Comparison of ENCODE assay signal across 8 cellular contexts in the genomic region with DNA sequence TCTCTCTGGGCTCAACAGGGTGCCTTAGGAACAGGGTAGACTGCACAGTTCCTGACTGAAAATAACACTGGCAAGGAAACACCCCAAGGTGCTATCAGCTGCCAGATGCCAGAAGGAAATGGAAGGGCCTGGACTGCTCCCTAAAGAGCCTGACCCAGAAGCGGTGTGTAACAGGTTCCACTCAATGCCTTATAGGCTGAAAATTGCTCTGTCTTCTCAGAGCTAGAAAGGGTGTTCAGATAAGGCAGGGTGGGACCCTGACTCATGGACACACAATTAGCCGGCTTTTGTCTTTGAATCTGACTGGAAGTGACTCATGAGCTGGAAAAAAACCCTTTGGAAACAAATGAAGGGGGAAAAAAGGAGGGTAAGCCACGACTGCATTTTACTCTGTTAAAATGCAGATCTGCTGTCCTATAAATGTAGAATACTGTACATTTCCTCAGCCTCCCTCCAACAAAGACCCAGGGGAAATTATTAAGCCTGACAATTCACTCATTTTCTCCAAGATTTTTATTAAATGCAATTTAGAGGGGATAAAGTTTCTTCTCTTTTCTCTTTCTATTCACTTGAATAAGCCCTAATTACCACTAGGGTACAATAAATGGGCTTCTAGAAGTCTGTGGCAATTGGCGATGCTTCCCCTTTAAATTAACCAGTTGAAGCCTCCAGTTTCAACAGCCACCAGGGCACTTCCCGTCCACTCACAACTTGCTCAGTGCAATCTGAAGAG.
DNase-seq lines count a peak whose midpoint lies in the region; ATAC-seq and TF ChIP-seq lines count a peak whose summit lies in the region.

No MANE protein-coding gene starts in this region.

- no peak overlapping the region for H3K4me3 ChIP-seq in cardiac muscle cell

- peak overlapping the region; percentile 61 for H3K4me3 Mint-ChIP-seq in activated CD4-positive, alpha-beta memory T cell treated with anti-CD3 and anti-CD28 coated beads, Interleukin-2, amount 10 ng/mL, durations not matched to agents 7 days and 5 days

- ATAC-seq in Right ventricle myocardium inferior, result no peak
- peak; percentile 85 for ATAC-seq in omental fat pad (ENCODE audit: low FRiP score)
- ATAC-seq in GM21423 (IDR thresholded peaks at IDR 0.05; ENCODE audit: unreplicated experiment), result no peak

- intact Hi-C loops in Right ventricle myocardium inferior (cut with DNase I), result loop anchor here (2.0 to 10.0 kb wide), 3 partner anchors 230 to 457 kb away; no protein-coding TSS in a partner anchor

- no peaks in the 10 kb centered on the region for H3K9me3 Mint-ChIP-seq in activated CD4-positive, alpha-beta memory T cell treated with anti-CD3 and anti-CD28 coated beads, Interleukin-2, amount 10 ng/mL, durations not matched to agents 7 days and 5 days

- H3K9me3 ChIP-seq in cardiac muscle cell (ENCODE audit: low read depth), result no peaks in the 10 kb centered on the region

- CTCF ChIA-PET in activated CD4-positive, alpha-beta memory T cell treated with anti-CD3 and anti-CD28 coated beads, Interleukin-2, amount 10 ng/mL, durations not matched to agents 7 days and 5 days (lab: Charles Lee), result interaction anchor here (0.7 to 1.0 kb wide), 3 partner anchors 32 to 159 kb away, joined by 3 to 4 read pairs (median 4); no protein-coding TSS in a partner anchor

- no peaks in the 10 kb centered on the region for H3K36me3 Mint-ChIP-seq in activated CD4-positive, alpha-beta memory T cell treated with anti-CD3 and anti-CD28 coated beads, Interleukin-2, amount 10 ng/mL, durations not matched to agents 7 days and 5 days (ENCODE audit: low read depth)

- DNase-seq in cardiac muscle cell (ENCODE audit: low read depth in 1 of 2, low spot score in 1 of 2), result peak in 1 of 2 donors; percentile 84
- no peak for DNase-seq in Right ventricle myocardium inferior (ENCODE audit: missing footprints)
- DNase-seq in NCI-H146 treated with DMSO at 0.1 percent for 48 hours (lab: John Stamatoyannopoulos, UW; ENCODE audit: unreplicated experiment), result peak; percentile 87
- no peak for DNase-seq in activated CD4-positive, alpha-beta memory T cell treated with anti-CD3 and anti-CD28 coated beads, Interleukin-2, amount 10 ng/mL, durations not matched to agents 7 days and 5 days
- DNase-seq in fibroblast of the conjunctiva (ENCODE audit: low read depth), result peak; percentile 68
- DNase-seq in omental fat pad (ENCODE audit: low spot score), result no peak
- DNase-seq in HuH-7 (ENCODE audit: low spot score), result no peak

- H3K27ac Mint-ChIP-seq in activated CD4-positive, alpha-beta memory T cell treated with anti-CD3 and anti-CD28 coated beads, Interleukin-2, amount 10 ng/mL, durations not matched to agents 7 days and 5 days, result peak overlapping the region; percentile 92

- H3K27me3 Mint-ChIP-seq in activated CD4-positive, alpha-beta memory T cell treated with anti-CD3 and anti-CD28 coated beads, Interleukin-2, amount 10 ng/mL, durations not matched to agents 7 days and 5 days, result no peaks in the 10 kb centered on the region

- no peaks in the 10 kb centered on the region for H3K27me3 ChIP-seq in cardiac muscle cell

- H3K27ac ChIP-seq in cardiac muscle cell, result peak overlapping the region; percentile 82

- no peak for TF ChIP-seq CTCF in cardiac muscle cell (IDR thresholded peaks at IDR 0.05; ENCODE audit: low read depth, low read length)
- TF ChIP-seq CTCF in omental fat pad (IDR thresholded peaks at IDR 0.05), result no peak

- H3K36me3 ChIP-seq in cardiac muscle cell, result no peaks in the 10 kb centered on the region

- peaks cover 26% of the 10 kb centered on the region for H3K4me1 ChIP-seq in cardiac muscle cell (ENCODE audit: low read depth)

- POLR2A ChIA-PET in activated CD4-positive, alpha-beta memory T cell treated with anti-CD3 and anti-CD28 coated beads, Interleukin-2, amount 10 ng/mL, durations not matched to agents 7 days and 5 days (lab: Charles Lee), result interaction anchor here (1.1 to 8.8 kb wide), 5 partner anchors 11 to 234 kb away, joined by 3 to 374 read pairs (median 4); a partner anchor contains a TSS

- H3K4me1 Mint-ChIP-seq in activated CD4-positive, alpha-beta memory T cell treated with anti-CD3 and anti-CD28 coated beads, Interleukin-2, amount 10 ng/mL, durations not matched to agents 7 days and 5 days, result peaks cover 43% of the 10 kb centered on the region

Comparison
In these comparisons a context has a peak if more than half of its experiments do, and no peak if none do; other contexts are left out.
1. DNase-seq: peak in NCI-H146 treated with DMSO at 0.1 percent for 48 hours (single experiment) and fibroblast of the conjunctiva (single experiment); none in Right ventricle myocardium inferior (single experiment), activated CD4-positive, alpha-beta memory T cell treated with anti-CD3 and anti-CD28 coated beads, Interleukin-2, amount 10 ng/mL, durations not matched to agents 7 days and 5 days (single experiment), omental fat pad (single experiment) and HuH-7 (single experiment).